1 cellular context compared by ENCODE assay signal in genomic region chr10:102461187-102462054, GRCh38.
TF ChIP-seq lines count a peak whose summit lies in the region.

No MANE protein-coding gene starts in this region.

TF ChIP-seq in K562, 482 proteins besides CTCF, POLR2A, EP300 and RAD21 (continued from another document and continues in another):
- TF ChIP-seq DNMT1 (IDR thresholded peaks at IDR 0.05) (no peak), MAFF (IDR thresholded peaks at IDR 0.05; ENCODE audit: low read length) (no peak), ILF3 (IDR thresholded peaks at IDR 0.05; ENCODE audit: borderline replicate concordance) (no peak), SUPT5H (IDR thresholded peaks at IDR 0.05) (no peak), PBX2 (CRISPR knock-in tag; IDR thresholded peaks at IDR 0.05; ENCODE audit: low read depth) (no peak), PBX2 (tag; conservative IDR thresholded peaks at IDR 0.05; ENCODE audit: low read depth) (no peak), JUND (IDR thresholded peaks at IDR 0.05; ENCODE audit: borderline replicate concordance, low read depth, low read length) (0 out of 2 replicates have a peak, but pooled peaks have one; percentile 24), JUND (tag; IDR thresholded peaks at IDR 0.05; ENCODE audit: borderline replicate concordance, low read depth, low read length) (no peak; the same call in 2 of the 3 replicates), RUNX1 (IDR thresholded peaks at IDR 0.05; ENCODE audit: low read depth) (no peak), KAT2B (IDR thresholded peaks at IDR 0.05; ENCODE audit: low read depth, low read length) (no peak), E2F6 (IDR thresholded peaks at IDR 0.05; ENCODE audit: borderline replicate concordance in 1 of 2, extremely low read depth in 1 of 2, insufficient read depth in 1 of 2, insufficient read length in 1 of 2, low read depth in 1 of 2, low read length in 1 of 2, poor library complexity in 1 of 2, severe bottlenecking in 1 of 2) (peak; percentile 86 to 96), CREB3L1 (IDR thresholded peaks at IDR 0.05; ENCODE audit: borderline replicate concordance, low read depth) (no peak), E2F4 (CRISPR knock-in tag; IDR thresholded peaks at IDR 0.05; ENCODE audit: low read depth) (no peak), SMC3 (conservative IDR thresholded peaks at IDR 0.05; ENCODE audit: insufficient read depth, low read depth, low read length) (no peak), GABPB1 (CRISPR knock-in tag; IDR thresholded peaks at IDR 0.05) (0 out of 2 replicates have a peak, but pooled peaks have one; percentile 39), GTF2A2 (tag; IDR thresholded peaks at IDR 0.05) (no peak), SMARCB1 (IDR thresholded peaks at IDR 0.05; ENCODE audit: insufficient read length, low read depth) (no peak), ZNF354B (CRISPR knock-in tag; IDR thresholded peaks at IDR 0.05) (no peak), ZKSCAN1 (IDR thresholded peaks at IDR 0.05; ENCODE audit: low read depth, low read length) (no peak), FOXK2 (conservative IDR thresholded peaks at IDR 0.05 in 1 of 2, IDR thresholded peaks at IDR 0.05 in 1 of 2; ENCODE audit: low read depth in 2 of 2) (no peak), MEIS2 (IDR thresholded peaks at IDR 0.05; ENCODE audit: partially characterized antibody) (peak; percentile 69), HLTF (IDR thresholded peaks at IDR 0.05) (no peak), GABPA (tag; conservative IDR thresholded peaks at IDR 0.05; ENCODE audit: low read depth) (no peak), MITF (IDR thresholded peaks at IDR 0.05) (peak; percentile 81), TAL1 (IDR thresholded peaks at IDR 0.05) (no peak), ELK3 (CRISPR knock-in tag; IDR thresholded peaks at IDR 0.05) (no peak), MAZ (CRISPR knock-in tag; conservative IDR thresholded peaks at IDR 0.05 in 1 of 2, IDR thresholded peaks at IDR 0.05 in 1 of 2) (peak; percentile 93 to 98), ZNF212 (CRISPR knock-in tag; IDR thresholded peaks at IDR 0.05) (no peak), ZNF436 (CRISPR knock-in tag; IDR thresholded peaks at IDR 0.05) (no peak), ZNF232 (CRISPR knock-in tag; IDR thresholded peaks at IDR 0.05) (no peak), SRSF7 (optimal IDR thresholded peaks at IDR 0.05; ENCODE audit: low read depth, low read length) (no peak), CREB1 (IDR thresholded peaks at IDR 0.05) (peak; percentile 71), CREB1 (CRISPR knock-in tag; IDR thresholded peaks at IDR 0.05) (peak; percentile 66; the same call in 1 of the 2 replicates), HIVEP1 (CRISPR knock-in tag; IDR thresholded peaks at IDR 0.05) (no peak), KLF6 (CRISPR knock-in tag; IDR thresholded peaks at IDR 0.05; ENCODE audit: borderline replicate concordance) (no peak), KAT7 (CRISPR knock-in tag; IDR thresholded peaks at IDR 0.05; ENCODE audit: borderline replicate concordance) (no peak), ZBED1 (IDR thresholded peaks at IDR 0.05) (no peak), E4F1 (CRISPR knock-in tag; IDR thresholded peaks at IDR 0.05; ENCODE audit: borderline replicate concordance) (no peak), ESRRA (IDR thresholded peaks at IDR 0.05; ENCODE audit: borderline replicate concordance, low read depth) (0 out of 2 replicates have a peak, but pooled peaks have one; percentile 14), DMBX1 (CRISPR knock-in tag; IDR thresholded peaks at IDR 0.05; ENCODE audit: borderline replicate concordance) (no peak), ZBTB43 (CRISPR knock-in tag; IDR thresholded peaks at IDR 0.05) (no peak), TRIM24 (IDR thresholded peaks at IDR 0.05) (no peak), CXXC5 (CRISPR knock-in tag; IDR thresholded peaks at IDR 0.05) (peak; percentile 97), SAFB2 (IDR thresholded peaks at IDR 0.05; ENCODE audit: borderline replicate concordance, low read depth, low read length, severe bottlenecking) (no peak), ZC3H11A (IDR thresholded peaks at IDR 0.05; ENCODE audit: low read depth, low read length) (no peak), NR0B1 (IDR thresholded peaks at IDR 0.05; ENCODE audit: partially characterized antibody) (no peak), POLR2B (IDR thresholded peaks at IDR 0.05; ENCODE audit: low read depth, partially characterized antibody) (peak; percentile 50), ZNF324 (CRISPR knock-in tag; IDR thresholded peaks at IDR 0.05) (no peak), XRCC5 (IDR thresholded peaks at IDR 0.05; ENCODE audit: low read depth, low read length) (no peak), ZNF124 (CRISPR knock-in tag; IDR thresholded peaks at IDR 0.05) (no peak), ARID3B (CRISPR knock-in tag; IDR thresholded peaks at IDR 0.05; ENCODE audit: borderline replicate concordance) (no peak), ZNF274 (IDR thresholded peaks at IDR 0.05; ENCODE audit: borderline replicate concordance, low read depth, low read length) (no peak), ZNF316 (IDR thresholded peaks at IDR 0.05) (no peak), NFATC3 (IDR thresholded peaks at IDR 0.05) (no peak), ZBTB12 (CRISPR knock-in tag; IDR thresholded peaks at IDR 0.05) (0 out of 2 replicates have a peak, but pooled peaks have one; percentile 15), SMAD4 (CRISPR knock-in tag; conservative IDR thresholded peaks at IDR 0.05) (peak; percentile 47)
